8 cellular contexts compared by ENCODE assay signal in the genomic region with DNA sequence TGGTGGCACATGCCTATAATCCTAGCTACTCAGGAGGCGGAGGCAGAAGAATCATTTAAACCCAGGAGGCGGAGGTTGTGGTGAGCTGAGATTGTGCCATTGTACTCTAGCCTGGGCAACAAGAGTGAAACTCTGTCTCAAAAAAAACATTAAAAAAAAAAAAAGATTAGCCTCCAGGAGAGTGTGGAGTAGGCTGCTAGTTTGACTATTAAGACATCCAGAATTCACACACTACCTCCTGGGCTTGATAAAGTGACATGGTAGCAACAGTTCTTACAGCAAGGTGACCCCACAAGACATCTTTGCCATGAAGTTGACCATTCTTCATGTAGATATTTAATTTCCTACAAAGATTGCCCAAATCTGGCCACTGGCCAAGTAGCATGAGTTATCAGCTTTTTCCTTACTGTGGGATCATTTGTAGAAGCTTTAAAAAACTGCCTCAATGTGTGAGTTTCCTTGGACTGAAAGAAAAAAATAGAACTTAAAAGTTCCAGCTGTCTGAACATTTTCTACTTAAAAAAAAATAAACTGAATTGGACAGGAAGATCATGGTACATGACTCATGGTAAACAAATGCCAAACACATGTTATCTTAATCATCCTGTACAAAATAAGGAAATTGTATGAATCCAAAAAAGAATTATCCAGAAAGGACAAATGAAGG. TPM values are rescaled to one million over a fixed set of nuclear protein-coding genes. Genes with fewer than 3 reads are reported as not detected.
DNase-seq lines count a peak whose midpoint lies in the region; ATAC-seq and TF ChIP-seq lines count a peak whose summit lies in the region.

No MANE protein-coding gene starts in this region.

- H3F3A ChIP-seq in SK-N-SH (replicated peaks; ENCODE audit: insufficient read depth) = peaks cover 10% of the 10 kb centered on the region

- TF ChIP-seq CTCF in SK-N-SH (IDR thresholded peaks at IDR 0.05) (no peak), fibroblast of the aortic adventitia (IDR thresholded peaks at IDR 0.05; ENCODE audit: insufficient read depth, low read length) (no peak), sigmoid colon (IDR thresholded peaks at IDR 0.05) (no peak), Calu3 (IDR thresholded peaks at IDR 0.05; ENCODE audit: unreplicated experiment) (no peak)

- intact Hi-C loops in sigmoid colon (cut with DNase I) (no loop called here), Calu3 (cut with micrococcal nuclease; ENCODE audit: unreplicated experiment) (no loop called here)

- TF ChIP-seq POLR2A in sigmoid colon (IDR thresholded peaks at IDR 0.05) = no peak

- H4K20me1 ChIP-seq in SK-N-SH (ENCODE audit: insufficient read depth) = no peaks in the 10 kb centered on the region

- H3K9ac ChIP-seq in SK-N-SH = no peak overlapping the region

- H3K79me2 ChIP-seq in SK-N-SH (ENCODE audit: insufficient read depth) = no peaks in the 10 kb centered on the region

- H3K27me3 ChIP-seq in SK-N-SH (ENCODE audit: insufficient read depth) (no peaks in the 10 kb centered on the region), sigmoid colon (no peaks in the 10 kb centered on the region)

- no peak overlapping the region for H3K4me3 Mint-ChIP-seq in Calu3 (ENCODE audit: low read depth, unreplicated experiment)
- no peak overlapping the region for H3K4me3 Mint-ChIP-seq in activated T-helper 17 cell treated with anti-CD3 and anti-CD28 coated beads, Interleukin-2, amount 50 U/mL, for 72 hours

- H3K4me1 Mint-ChIP-seq in Calu3 (ENCODE audit: low read depth, unreplicated experiment) = no peaks in the 10 kb centered on the region
- no peaks in the 10 kb centered on the region for H3K4me1 Mint-ChIP-seq in activated T-helper 17 cell treated with anti-CD3 and anti-CD28 coated beads, Interleukin-2, amount 50 U/mL, for 72 hours

- POLR2A ChIA-PET in SK-N-SH (lab: Yijun Ruan, JAX) = no interaction called here

- no peak for TF ChIP-seq RAD21 in SK-N-SH (IDR thresholded peaks at IDR 0.05; ENCODE audit: low read length)

- H3K27ac ChIP-seq in SK-N-SH (ENCODE audit: low read depth in 2 of 2, low read length in 1 of 2) (peak overlapping the region; percentile 54 to 75; a peak in 3 of 4 replicates), sigmoid colon (peak overlapping the region in 3 of 4 donors; percentile 2 to 58 (median 48))

- H3K4me3 ChIP-seq in SK-N-SH (ENCODE audit: low read depth in 2 of 2, low read length in 1 of 2) (no peak overlapping the region), fibroblast of the aortic adventitia (ENCODE audit: low read depth, low read length) (no peak overlapping the region), sigmoid colon (no peak overlapping the region)

- CTCF ChIA-PET in SK-N-SH (lab: Yijun Ruan, JAX) (interaction anchor here (0.9 to 1.1 kb wide), 2 partner anchors 16 to 28 kb away, joined by 3 read pairs; no protein-coding TSS in a partner anchor), Calu3 (lab: Charles Lee) (no interaction called here)

- H3K9me3 ChIP-seq in SK-N-SH (no peaks in the 10 kb centered on the region), sigmoid colon (no peaks in the 10 kb centered on the region)

- peak overlapping the region; percentile 0; the same call in 1 of the 2 replicates for H3K4me2 ChIP-seq in SK-N-SH

- H3K9me2 ChIP-seq in SK-N-SH = no peaks in the 10 kb centered on the region

- DNase-seq in DMS53 treated with DMSO at 0.1 percent for 48 hours (lab: John Stamatoyannopoulos, UW; ENCODE audit: unreplicated experiment) (peak; percentile 13), SK-N-SH (no peak), fibroblast of the aortic adventitia (ENCODE audit: low read depth) (peak; percentile 93), sigmoid colon (no peak), NCI-H187 treated with DMSO at 0.1 percent for 48 hours (lab: John Stamatoyannopoulos, UW) (no peak), Calu3 (no peak), NCI-H2081 treated with DMSO at 0.1 percent for 48 hours (lab: John Stamatoyannopoulos, UW) (no peak)

- no peak overlapping the region for H2AFZ ChIP-seq in SK-N-SH (ENCODE audit: low read depth)

- peaks cover 3% of the 10 kb centered on the region for H3K9me3 Mint-ChIP-seq in Calu3 (ENCODE audit: low read depth, unreplicated experiment)
- H3K9me3 Mint-ChIP-seq in activated T-helper 17 cell treated with anti-CD3 and anti-CD28 coated beads, Interleukin-2, amount 50 U/mL, for 72 hours = no peaks in the 10 kb centered on the region

- peaks cover 7 to 11% of the 10 kb centered on the region in 2 experiments; a peak in 2 of 4 replicates for H3K4me1 ChIP-seq in SK-N-SH (ENCODE audit: control insufficient read depth in 1 of 2, insufficient read depth in 2 of 2, low read depth in 1 of 2, low read length in 1 of 2)
- H3K4me1 ChIP-seq in sigmoid colon = peaks cover 0 to 9% (median 0%) of the 10 kb centered on the region in 4 donors

- H3K27ac Mint-ChIP-seq in Calu3 (ENCODE audit: unreplicated experiment) = no peak overlapping the region
- H3K27ac Mint-ChIP-seq in activated T-helper 17 cell treated with anti-CD3 and anti-CD28 coated beads, Interleukin-2, amount 50 U/mL, for 72 hours = no peak overlapping the region

- ATAC-seq in activated T-helper 17 cell treated with anti-CD3 and anti-CD28 coated beads, Interleukin-2, amount 50 U/mL, for 72 hours (replicated peaks) = no peak

- WGBS in SK-N-SH (ENCODE audit: low lambda C conversion rate) = 89% methylated on average over 2 of the region's 2 CpGs
- WGBS in sigmoid colon, 2 donors = 94 to 95% methylated on average over 2 of the region's 2 CpGs

- no peaks in the 10 kb centered on the region for H3K27me3 Mint-ChIP-seq in Calu3 (ENCODE audit: unreplicated experiment)
- peaks cover 6% of the 10 kb centered on the region for H3K27me3 Mint-ChIP-seq in activated T-helper 17 cell treated with anti-CD3 and anti-CD28 coated beads, Interleukin-2, amount 50 U/mL, for 72 hours

- H3K36me3 ChIP-seq in SK-N-SH (replicated peaks in 1 of 2; ENCODE audit: control insufficient read depth in 1 of 2, insufficient read depth in 2 of 2, low read length in 1 of 2) = no peaks in the 10 kb centered on the region
- H3K36me3 ChIP-seq in sigmoid colon = no peaks in the 10 kb centered on the region

- H3K36me3 Mint-ChIP-seq in Calu3 (ENCODE audit: insufficient read depth, unreplicated experiment) = no peaks in the 10 kb centered on the region
- H3K36me3 Mint-ChIP-seq in activated T-helper 17 cell treated with anti-CD3 and anti-CD28 coated beads, Interleukin-2, amount 50 U/mL, for 72 hours (ENCODE audit: low read depth) = no peaks in the 10 kb centered on the region

- no TSS peak for BruUV-seq in Calu3 (replicated peaks; lab: Mats Ljungman, UMichigan)

- TF ChIP-seq EP300 in SK-N-SH (IDR thresholded peaks at IDR 0.05; ENCODE audit: borderline replicate concordance in 1 of 2, low read depth in 1 of 2, low read length in 1 of 2) (peak in 1 of 2 experiments; percentile 61; a peak in 1 of 4 replicates), sigmoid colon (IDR thresholded peaks at IDR 0.05) (no peak)

TF ChIP-seq in SK-N-SH, 30 proteins besides CTCF, POLR2A, EP300 and RAD21 (continues in another document):
- TF ChIP-seq USF2 (IDR thresholded peaks at IDR 0.05; ENCODE audit: borderline replicate concordance, low read depth, low read length) = no peak
- no peak for TF ChIP-seq YY1 (IDR thresholded peaks at IDR 0.05; ENCODE audit: low read depth)
- peak; percentile 85 for TF ChIP-seq JUND (IDR thresholded peaks at IDR 0.05)
- TF ChIP-seq SMC3 (IDR thresholded peaks at IDR 0.05; ENCODE audit: low read depth, low read length) = no peak
- no peak for TF ChIP-seq ELF1 (IDR thresholded peaks at IDR 0.05)
- TF ChIP-seq ZBTB33 (IDR thresholded peaks at IDR 0.05; ENCODE audit: borderline replicate concordance, low read depth) = no peak
- TF ChIP-seq MEF2A (IDR thresholded peaks at IDR 0.05; ENCODE audit: borderline replicate concordance, low read depth) = no peak
- TF ChIP-seq MXI1 (IDR thresholded peaks at IDR 0.05; ENCODE audit: low read depth, low read length) = no peak
- no peak for TF ChIP-seq GATA2 (CRISPR knock-in tag; IDR thresholded peaks at IDR 0.05)

RNA-seq across cellular contexts. Expression of gene SPRY1, which starts 35.3 kb away (rescaled TPM):
- polyA plus RNA-seq in SK-N-SH (2012; rRNA removed) (9.2 and 12.4 TPM in 2 replicates), sigmoid colon (10 to 100 TPM in 2 of 3 donors, 1 to 10 TPM in 1; 5.5 to 21.0 (median 18.1) TPM)
- 11.2 and 13.1 TPM in 2 replicates for polyA plus RNA-seq in SK-N-SH (2012; cell fraction: cytosol; rRNA removed)
- polyA plus RNA-seq in SK-N-SH (2012; cell fraction: nucleus; rRNA removed) = 11.7 and 15.6 TPM in 2 replicates
- total RNA-seq in fibroblast of the aortic adventitia (ENCODE audit: low replicate concordance) (33.0 and 44.2 TPM in 2 replicates), sigmoid colon (10 to 100 TPM; 37.6 to 84.4 (median 56.7) TPM), Calu3 (2022) (38.5 and 45.5 TPM in 2 replicates)
- total RNA-seq in activated T-helper 17 cell treated with anti-CD3 and anti-CD28 coated beads, Interleukin-2, amount 50 U/mL, for 72 hours = 10 to 100 TPM in 1 of 2 donors, 1 to 10 TPM in 1; 9.8 to 76.0 TPM

Comparison
In these comparisons a context has a peak if more than half of its experiments do, and no peak if none do; other contexts are left out.
1. DNase-seq: peak in DMS53 treated with DMSO at 0.1 percent for 48 hours (single experiment) and fibroblast of the aortic adventitia (single experiment); none in SK-N-SH (single experiment), sigmoid colon (single experiment), NCI-H187 treated with DMSO at 0.1 percent for 48 hours (single experiment), Calu3 (single experiment) and NCI-H2081 treated with DMSO at 0.1 percent for 48 hours (single experiment).